ENCODE assay signal across 21 cellular contexts in the genomic region with DNA sequence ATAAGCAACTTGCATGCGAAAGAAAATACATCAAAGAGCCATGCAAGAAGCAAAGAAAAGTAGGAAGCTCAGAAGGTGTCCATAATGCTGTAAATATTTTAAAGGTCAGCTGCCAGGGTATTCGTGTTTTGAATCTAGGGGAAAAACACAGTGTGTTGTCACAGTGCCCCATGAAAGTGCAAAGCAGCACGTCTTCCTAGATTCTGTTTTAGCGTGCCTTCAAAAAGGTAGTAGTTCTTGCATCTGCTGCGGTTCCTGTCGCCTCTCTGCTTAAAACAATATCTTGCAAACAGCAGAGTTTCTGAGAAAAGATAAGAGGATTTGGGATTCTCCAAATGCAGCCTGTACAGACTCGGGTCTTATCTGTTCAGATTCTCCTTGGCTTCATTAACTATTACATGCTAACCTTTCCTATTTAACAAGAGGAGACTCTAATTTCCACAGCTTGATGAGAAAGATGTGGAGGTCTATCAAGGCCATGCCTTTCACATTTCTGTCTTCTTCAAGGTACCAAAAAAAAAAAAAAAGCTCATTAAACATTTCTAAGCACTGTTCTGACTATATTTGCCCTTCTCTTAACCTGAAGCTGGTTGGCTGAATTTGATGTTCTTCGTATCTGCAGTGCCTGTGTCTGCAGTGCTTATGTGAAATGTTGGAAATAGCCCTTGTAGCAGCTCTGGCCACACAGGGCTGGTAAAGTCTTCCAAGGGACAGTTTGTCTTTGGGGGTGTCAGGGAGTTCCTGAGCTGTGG.
A peak's percentile ranks its signal among the peaks of the same experiment; 100 is the strongest.
DNase-seq lines count a peak whose midpoint lies in the region; ATAC-seq, FAIRE-seq and TF ChIP-seq lines count a peak whose summit lies in the region.
"Had no signal": no experiment of that assay in that cellular context is flagged by ENCODE, and none has a peak within 500 bp of the region (broad histone marks: within the 10 kb centered on the region; RNA-seq: fewer than 3 reads in every experiment).

No MANE protein-coding gene starts in this region.

- H3K4me2 ChIP-seq in GM23338 (no peak overlapping the region), K562 (ENCODE audit: insufficient read depth, low read length) (peak overlapping the region; percentile 84), smooth muscle cell (peak overlapping the region; percentile 32)

- TF ChIP-seq POLR2A in K562 (conservative IDR thresholded peaks at IDR 0.05) (peak; percentile 38; the same call in 1 of the 2 replicates), breast epithelium (IDR thresholded peaks at IDR 0.05) (no peak)

- peaks cover 14% of the 10 kb centered on the region; the same call in 1 of the 2 replicates for H3K9me2 ChIP-seq in GM23338 (ENCODE audit: insufficient read depth)

- H3K4me1 Mint-ChIP-seq in GM23338: no peaks in the 10 kb centered on the region
- H3K4me1 Mint-ChIP-seq in type B pancreatic cell (ENCODE audit: unreplicated experiment): no peaks in the 10 kb centered on the region
- H3K4me1 Mint-ChIP-seq in activated CD4-positive, alpha-beta T cell treated with anti-CD3 and anti-CD28 coated beads, Interleukin-2, amount 10 ng/mL, durations not matched to agents 24 days and 14 days: peaks cover 8% of the 10 kb centered on the region

- under 1% methylated on average over 8 of the region's 8 CpGs for WGBS in K562 (ENCODE audit: insufficient coverage, low coverage, missing lambda C conversion rate)
- 55% methylated on average over 8 of the region's 8 CpGs for WGBS in smooth muscle cell (ENCODE audit: low lambda C conversion rate)

- H4K20me1 ChIP-seq in GM23338 (replicated peaks; ENCODE audit: insufficient read depth): no peaks in the 10 kb centered on the region
- no peaks in the 10 kb centered on the region for H4K20me1 ChIP-seq in K562 (replicated peaks; ENCODE audit: control insufficient read depth, insufficient read depth, low read length)
- no peaks in the 10 kb centered on the region for H4K20me1 ChIP-seq in smooth muscle cell (ENCODE audit: low read depth)

- H3K4me3 Mint-ChIP-seq in GM23338 (no peak overlapping the region), type B pancreatic cell (no peak overlapping the region)
- H3K4me3 Mint-ChIP-seq in activated CD4-positive, alpha-beta T cell treated with anti-CD3 and anti-CD28 coated beads, Interleukin-2, amount 10 ng/mL, durations not matched to agents 24 days and 14 days: no peak overlapping the region
- H3K4me3 Mint-ChIP-seq: B cell; CD4-positive, alpha-beta T cell; HFFc6 had no signal

- no peaks in the 10 kb centered on the region for H3F3A ChIP-seq in GM23338 (replicated peaks; ENCODE audit: low read depth)
- no peaks in the 10 kb centered on the region for H3F3A ChIP-seq in smooth muscle cell (ENCODE audit: low read depth)

- no TSS peak for BruUV-seq in Panc1 (replicated peaks; lab: Mats Ljungman, UMichigan)
- BruUV-seq in K562 (replicated peaks; lab: Mats Ljungman, UMichigan): TSS peak; percentile 85

- H2AFZ ChIP-seq in GM23338: peak overlapping the region; percentile 1; the same call in 1 of the 2 replicates
- peak overlapping the region; percentile 56 for H2AFZ ChIP-seq in K562 (ENCODE audit: low read depth, low read length)
- H2AFZ ChIP-seq in smooth muscle cell (ENCODE audit: low read depth): peak overlapping the region; percentile 57

- no peaks in the 10 kb centered on the region for H3K9me3 ChIP-seq in Panc1 (ENCODE audit: control insufficient read depth, insufficient read depth, low read depth, low read length)
- H3K9me3 ChIP-seq in K562 (replicated peaks; ENCODE audit: control insufficient read depth, insufficient read depth, low read depth, low read length): no peaks in the 10 kb centered on the region
- H3K9me3 ChIP-seq in smooth muscle cell (replicated peaks; ENCODE audit: low read depth): no peaks in the 10 kb centered on the region
- no peaks in the 10 kb centered on the region for H3K9me3 ChIP-seq in breast epithelium
- H3K9me3 ChIP-seq: HAP-1 had no signal

- CTCF ChIA-PET in Panc1 (lab: Charles Lee): no interaction called here
- CTCF ChIA-PET in K562 (lab: Yijun Ruan, JAX; ENCODE audit: low intra/inter-chr PET ratio): interaction anchor here (0.6 kb wide), 1 partner anchor 389 kb away, joined by 4 read pairs; no protein-coding TSS in a partner anchor

- ATAC-seq in GM23338: no peak
- no peak for ATAC-seq in Panc1
- peak; percentile 39 for ATAC-seq in K562
- ATAC-seq: HepG2 had no signal

- no peak for DNase-seq in GM23338 (ENCODE audit: low spot score)
- DNase-seq in Panc1 (ENCODE audit: low read depth, low spot score): no peak
- peak in 2 of 4 experiments; percentile 75 to 87 for DNase-seq in K562 (ENCODE audit: extremely low read depth in 1 of 4, low spot score in 3 of 4)
- DNase-seq in smooth muscle cell (lab: John Stamatoyannopoulos, UW; ENCODE audit: unreplicated experiment): no peak
- no peak for DNase-seq in type B pancreatic cell (ENCODE audit: extremely low spot score, unreplicated experiment)
- no peak for DNase-seq in activated CD4-positive, alpha-beta T cell treated with anti-CD3 and anti-CD28 coated beads, Interleukin-2, amount 10 ng/mL, durations not matched to agents 24 days and 14 days
- DNase-seq in breast epithelium (ENCODE audit: low spot score in 2 of 2): no peak
- DNase-seq: C1 segment of cervical spinal cord; CD4-positive, alpha-beta T cell; DMS153; DND-41; GDM1; HFFc6 had no signal

- in situ Hi-C loops in Panc1 (cut with HindIII; ENCODE audit: low pct_unique_long_range_greater_than_20kb, low sequenced_read_pairs) (no loop called here), K562 (cut with MboI) (loop anchor here (25.0 kb wide), 1 partner anchor 316 kb away; a partner anchor contains a TSS)

- no peak overlapping the region for H3K4me3 ChIP-seq in GM23338
- H3K4me3 ChIP-seq in Panc1 (ENCODE audit: low read depth in 2 of 2, low read length in 2 of 2): no peak overlapping the region
- H3K4me3 ChIP-seq in K562: peak overlapping the region; percentile 36
- H3K4me3 ChIP-seq in smooth muscle cell: no peak overlapping the region
- H3K4me3 ChIP-seq in breast epithelium: no peak overlapping the region
- H3K4me3 ChIP-seq: HAP-1 had no signal

- no peak overlapping the region for H3K27ac Mint-ChIP-seq in GM23338
- no peak overlapping the region for H3K27ac Mint-ChIP-seq in type B pancreatic cell
- no peak overlapping the region for H3K27ac Mint-ChIP-seq in activated CD4-positive, alpha-beta T cell treated with anti-CD3 and anti-CD28 coated beads, Interleukin-2, amount 10 ng/mL, durations not matched to agents 24 days and 14 days
- H3K27ac Mint-ChIP-seq: B cell; CD4-positive, alpha-beta T cell; HFFc6 had no signal

- TF ChIP-seq EP300 in K562 (IDR thresholded peaks at IDR 0.05; ENCODE audit: low read length): peak; percentile 93

- intact Hi-C loops in Panc1 (cut with micrococcal nuclease; ENCODE audit: unreplicated experiment): no loop called here
- intact Hi-C loops in K562 (cut with micrococcal nuclease): loop anchor here (1.0 kb wide), 2 partner anchors 9 to 39 kb away; no protein-coding TSS in a partner anchor
- intact Hi-C loops in activated CD4-positive, alpha-beta T cell treated with anti-CD3 and anti-CD28 coated beads, Interleukin-2, amount 10 ng/mL, durations not matched to agents 24 days and 14 days (cut with micrococcal nuclease): no loop called here
- intact Hi-C loops in breast epithelium (cut with DNase I; ENCODE audit: low total_unique reads): no loop called here

- H3K27me3 Mint-ChIP-seq in GM23338 (ENCODE audit: insufficient read depth, low read depth, poor library complexity) (peaks cover 2% of the 10 kb centered on the region), type B pancreatic cell (peaks cover 5% of the 10 kb centered on the region)
- H3K27me3 Mint-ChIP-seq in activated CD4-positive, alpha-beta T cell treated with anti-CD3 and anti-CD28 coated beads, Interleukin-2, amount 10 ng/mL, durations not matched to agents 24 days and 14 days: peaks cover 9% of the 10 kb centered on the region
- H3K27me3 Mint-ChIP-seq: CD4-positive, alpha-beta T cell had no signal

- TF ChIP-seq RAD21 in K562 (CRISPR knock-in tag; conservative IDR thresholded peaks at IDR 0.05 in 1 of 2, IDR thresholded peaks at IDR 0.05 in 1 of 2): 0 out of 4 replicates have a peak, but pooled peaks of 1 of the 2 experiments have one; percentile 15

- H3K9me1 ChIP-seq in K562 (ENCODE audit: control insufficient read depth, insufficient read depth, low read length): no peaks in the 10 kb centered on the region

- POLR2A ChIA-PET in Panc1 (lab: Charles Lee) (interaction anchor here (0.6 kb wide), 1 partner anchor 10 kb away, joined by 3 read pairs; no protein-coding TSS in a partner anchor), K562 (lab: Yijun Ruan, JAX) (interaction anchor here (0.7 to 4.4 kb wide), 13 partner anchors 8 to 320 kb away, joined by 3 to 12 read pairs (median 3); no protein-coding TSS in a partner anchor)

- peak overlapping the region in 1 of 2 experiments; percentile 65; a peak in 3 of 4 replicates for H3K9ac ChIP-seq in K562 (ENCODE audit: insufficient read depth in 1 of 2, low read depth in 2 of 2, low read length in 2 of 2)
- no peak overlapping the region for H3K9ac ChIP-seq in smooth muscle cell (ENCODE audit: low read depth)

- H3K27me3 ChIP-seq in GM23338 (ENCODE audit: insufficient read depth) (no peaks in the 10 kb centered on the region), Panc1 (ENCODE audit: control insufficient read depth, insufficient read depth, low read length) (no peaks in the 10 kb centered on the region), K562 (ENCODE audit: control insufficient read depth in 2 of 2, insufficient read depth in 2 of 2, low read length in 2 of 2) (no peaks in the 10 kb centered on the region), smooth muscle cell (ENCODE audit: low read depth) (no peaks in the 10 kb centered on the region), breast epithelium (no peaks in the 10 kb centered on the region)

- H3K79me2 ChIP-seq in GM23338 (replicated peaks; ENCODE audit: insufficient read depth) (no peaks in the 10 kb centered on the region), K562 (ENCODE audit: control insufficient read depth, insufficient read depth, low read length) (peaks cover 50% of the 10 kb centered on the region), smooth muscle cell (ENCODE audit: low read depth) (no peaks in the 10 kb centered on the region)

- H3K4me1 ChIP-seq in GM23338 (ENCODE audit: insufficient read depth) (no peaks in the 10 kb centered on the region), Panc1 (ENCODE audit: control insufficient read depth, insufficient read depth, low read length) (peaks cover 2% of the 10 kb centered on the region; the same call in 1 of the 2 replicates), K562 (replicated peaks in 1 of 2; ENCODE audit: control insufficient read depth in 2 of 2, insufficient read depth in 2 of 2, low read length in 2 of 2) (peaks cover 25 to 78% of the 10 kb centered on the region in 2 experiments), smooth muscle cell (ENCODE audit: low read depth) (peaks cover 3% of the 10 kb centered on the region), breast epithelium (no peaks in the 10 kb centered on the region)
- H3K4me1 ChIP-seq: HAP-1 had no signal

- FAIRE-seq in K562 (lab: Jason Lieb, UNC): peak; percentile 60
- FAIRE-seq: A204.1, D721Med, GM12892, H1, HepG2, HTR-8/SVneo had no signal

- no peak overlapping the region for H3K27ac ChIP-seq in GM23338 (ENCODE audit: low read depth)
- H3K27ac ChIP-seq in Panc1 (ENCODE audit: low read length): peak overlapping the region; percentile 44
- H3K27ac ChIP-seq in K562 (ENCODE audit: extremely low read depth, low read depth, low read length): peak overlapping the region; percentile 65
- H3K27ac ChIP-seq in smooth muscle cell (ENCODE audit: low read depth): no peak overlapping the region
- H3K27ac ChIP-seq in breast epithelium: no peak overlapping the region

- no peaks in the 10 kb centered on the region; the same call in 2 of the 3 replicates for H3K9me3 Mint-ChIP-seq in GM23338
- peaks cover 18% of the 10 kb centered on the region for H3K9me3 Mint-ChIP-seq in type B pancreatic cell
- peaks cover 11% of the 10 kb centered on the region for H3K9me3 Mint-ChIP-seq in activated CD4-positive, alpha-beta T cell treated with anti-CD3 and anti-CD28 coated beads, Interleukin-2, amount 10 ng/mL, durations not matched to agents 24 days and 14 days
- H3K9me3 Mint-ChIP-seq: CD4-positive, alpha-beta T cell; HFFc6 had no signal

- H3K36me3 ChIP-seq in GM23338 (ENCODE audit: insufficient read depth) (no peaks in the 10 kb centered on the region), Panc1 (ENCODE audit: control insufficient read depth, insufficient read depth, low read length) (no peaks in the 10 kb centered on the region), K562 (ENCODE audit: control insufficient read depth, insufficient read depth, low read length) (no peaks in the 10 kb centered on the region), smooth muscle cell (ENCODE audit: low read depth) (no peaks in the 10 kb centered on the region), breast epithelium (no peaks in the 10 kb centered on the region)
- H3K36me3 ChIP-seq: HAP-1 had no signal

- TF ChIP-seq CTCF in GM23338 (conservative IDR thresholded peaks at IDR 0.05; ENCODE audit: low read depth in 2 of 2) (no peak), Panc1 (IDR thresholded peaks at IDR 0.05) (no peak), K562 (IDR thresholded peaks at IDR 0.05 in 2 of 3, conservative IDR thresholded peaks at IDR 0.05 in 1 of 3; ENCODE audit: insufficient read depth in 2 of 3, low read depth in 1 of 3, low read length in 3 of 3) (no peak), smooth muscle cell (IDR thresholded peaks at IDR 0.05; ENCODE audit: borderline replicate concordance, insufficient read depth, poor library complexity, severe bottlenecking) (no peak), type B pancreatic cell (conservative IDR thresholded peaks at IDR 0.05) (no peak), breast epithelium (IDR thresholded peaks at IDR 0.05) (no peak)

- no peaks in the 10 kb centered on the region for H3K36me3 Mint-ChIP-seq in GM23338 (ENCODE audit: low read depth)
- no peaks in the 10 kb centered on the region for H3K36me3 Mint-ChIP-seq in type B pancreatic cell
- H3K36me3 Mint-ChIP-seq in activated CD4-positive, alpha-beta T cell treated with anti-CD3 and anti-CD28 coated beads, Interleukin-2, amount 10 ng/mL, durations not matched to agents 24 days and 14 days (ENCODE audit: low read depth): no peaks in the 10 kb centered on the region

Comparison
In these comparisons a context has a peak if more than half of its experiments do, and no peak if none do; other contexts are left out.
1. H2AFZ ChIP-seq: peak in every context shown above with its lines; median percentile 57 in smooth muscle cell; 56 in K562; 1 in GM23338.
2. H3K27ac ChIP-seq: peak in Panc1 (single experiment) and K562 (single experiment); none in GM23338 (single experiment), smooth muscle cell (single experiment) and breast epithelium (0 of 2).